17 cellular contexts compared by ENCODE assay signal in genomic region chr2:10918661-10919414, GRCh38. TPM values are rescaled to one million over a fixed set of nuclear protein-coding genes. Genes with fewer than 3 reads are reported as not detected.
DNase-seq lines count a peak whose midpoint lies in the region; ATAC-seq, FAIRE-seq and TF ChIP-seq lines count a peak whose summit lies in the region.
"Had no signal": no experiment of that assay in that cellular context is flagged by ENCODE, and none has a peak within 500 bp of the region (broad histone marks: within the 10 kb centered on the region; RNA-seq: fewer than 3 reads in every experiment).

No MANE protein-coding gene starts in this region.

- no peak overlapping the region for H4K8ac ChIP-seq in mesendoderm (ENCODE audit: low read depth, low read length)

- H3K23ac ChIP-seq in mesendoderm (ENCODE audit: low read length), result no peak overlapping the region

- no peaks in the 10 kb centered on the region for H3K36me3 Mint-ChIP-seq in activated T-cell treated with anti-CD3 and anti-CD28 coated beads, Interleukin-2, amount 50 U/mL, for 24 hours (ENCODE audit: low read depth)
- H3K36me3 Mint-ChIP-seq in T-helper 2 cell treated with Interferon-gamma antibody and Interleukin-4, amounts not matched to agents 5 μg/mL and 100 μg/mL, for 36 hours (ENCODE audit: low read depth), result no peaks in the 10 kb centered on the region
- H3K36me3 Mint-ChIP-seq: naive B cell had no signal

- H3K4me3 ChIP-seq in K562, result no peak overlapping the region
- no peak overlapping the region for H3K4me3 ChIP-seq in mesendoderm (ENCODE audit: low read length)
- H3K4me3 ChIP-seq: right lobe of liver had no signal

- H4K20me1 ChIP-seq in K562 (replicated peaks; ENCODE audit: control insufficient read depth, insufficient read depth, low read length), result peaks cover 19% of the 10 kb centered on the region; the same call in 1 of the 2 replicates

- no peak overlapping the region for H4K5ac ChIP-seq in mesendoderm (ENCODE audit: low read length)

- H3K79me2 ChIP-seq in K562 (ENCODE audit: control insufficient read depth, insufficient read depth, low read length) (no peaks in the 10 kb centered on the region), mesendoderm (ENCODE audit: control insufficient read depth, insufficient read depth, low read length) (no peaks in the 10 kb centered on the region)

- H3K4me1 ChIP-seq in K562 (replicated peaks in 1 of 2; ENCODE audit: control insufficient read depth in 2 of 2, insufficient read depth in 2 of 2, low read length in 2 of 2) (peaks cover 10 to 13% of the 10 kb centered on the region in 2 experiments; a peak in 4 of 5 replicates), mesendoderm (ENCODE audit: control insufficient read depth, low read depth, low read length) (no peaks in the 10 kb centered on the region)
- H3K4me1 ChIP-seq: right lobe of liver had no signal

- H2AFZ ChIP-seq in K562 (ENCODE audit: low read depth, low read length), result no peak overlapping the region

- CTCF ChIA-PET in K562 (lab: Yijun Ruan, JAX; ENCODE audit: low intra/inter-chr PET ratio), result no interaction called here

- no peaks in the 10 kb centered on the region for H3K4me1 Mint-ChIP-seq in activated T-cell treated with anti-CD3 and anti-CD28 coated beads, Interleukin-2, amount 50 U/mL, for 24 hours (ENCODE audit: low read depth)
- H3K4me1 Mint-ChIP-seq in T-helper 2 cell treated with Interferon-gamma antibody and Interleukin-4, amounts not matched to agents 5 μg/mL and 100 μg/mL, for 36 hours (ENCODE audit: low read depth), result no peaks in the 10 kb centered on the region

- H3K9me3 Mint-ChIP-seq in activated T-cell treated with anti-CD3 and anti-CD28 coated beads, Interleukin-2, amount 50 U/mL, for 24 hours, result no peaks in the 10 kb centered on the region
- no peaks in the 10 kb centered on the region for H3K9me3 Mint-ChIP-seq in T-helper 2 cell treated with Interferon-gamma antibody and Interleukin-4, amounts not matched to agents 5 μg/mL and 100 μg/mL, for 36 hours

- no peak for TF ChIP-seq CTCF in K562 (IDR thresholded peaks at IDR 0.05 in 2 of 3, conservative IDR thresholded peaks at IDR 0.05 in 1 of 3; ENCODE audit: insufficient read depth in 2 of 3, low read depth in 1 of 3, low read length in 3 of 3)

- H3K18ac ChIP-seq in mesendoderm (ENCODE audit: low read length), result no peak overlapping the region

- TF ChIP-seq RAD21 in K562 (CRISPR knock-in tag; conservative IDR thresholded peaks at IDR 0.05 in 1 of 2, IDR thresholded peaks at IDR 0.05 in 1 of 2), result no peak

- H3K4me2 ChIP-seq in K562 (ENCODE audit: insufficient read depth, low read length), result peak overlapping the region; percentile 1; the same call in 1 of the 2 replicates
- H3K4me2 ChIP-seq in mesendoderm (ENCODE audit: low read length), result no peak overlapping the region
- H3K4me2 ChIP-seq: KMS-11 had no signal

- TF ChIP-seq POLR2A in K562 (conservative IDR thresholded peaks at IDR 0.05), result no peak

- no peak overlapping the region for H3K27ac ChIP-seq in K562 (ENCODE audit: extremely low read depth, low read depth, low read length)
- no peak overlapping the region for H3K27ac ChIP-seq in mesendoderm (ENCODE audit: low read depth, low read length)
- H3K27ac ChIP-seq: C4-2B, KMS-11, right lobe of liver had no signal

- H3K9me3 ChIP-seq in K562 (replicated peaks; ENCODE audit: control insufficient read depth, insufficient read depth, low read depth, low read length), result no peaks in the 10 kb centered on the region
- H3K9me3 ChIP-seq: right lobe of liver had no signal

- H3K9me1 ChIP-seq in K562 (ENCODE audit: control insufficient read depth, insufficient read depth, low read length), result peaks cover 8% of the 10 kb centered on the region

- H2BK15ac ChIP-seq in mesendoderm (replicated peaks; ENCODE audit: low read depth), result no peak overlapping the region

- H3K27me3 ChIP-seq in K562 (ENCODE audit: control insufficient read depth in 2 of 2, insufficient read depth in 2 of 2, low read length in 2 of 2), result peaks cover 36 to 82% of the 10 kb centered on the region in 2 experiments; a peak in 4 of 5 replicates
- H3K27me3 ChIP-seq in mesendoderm (ENCODE audit: insufficient read depth, low read length, poor library complexity), result no peaks in the 10 kb centered on the region
- H3K27me3 ChIP-seq: right lobe of liver had no signal

- WGBS in K562 (ENCODE audit: insufficient coverage, low coverage, missing lambda C conversion rate), result 4% methylated on average over 18 of the region's 20 CpGs
- no CpG with 5 or more reads among the region's 20 CpGs for WGBS in mesendoderm (ENCODE audit: extremely low coverage, insufficient coverage, low lambda C conversion rate)

- ATAC-seq in K562, result peak; percentile 78

- in situ Hi-C loops in K562 (cut with MboI), result no loop called here

- DNase-seq in A172 (ENCODE audit: low spot score) (peak; percentile 44), COR-L47 (lab: John Stamatoyannopoulos, UW) (peak; percentile 32), K562 (ENCODE audit: extremely low read depth in 1 of 4, low spot score in 3 of 4) (peak; percentile 39 to 52 (median 42)), islet precursor cell (peak; percentile 36), NCI-H1436 treated with DMSO at 0.1 percent for 48 hours (lab: John Stamatoyannopoulos, UW) (no peak), mesendoderm (no peak)
- no peak for DNase-seq in activated T-cell treated with anti-CD3 and anti-CD28 coated beads, Interleukin-2, amount 50 U/mL, for 24 hours
- DNase-seq in T-helper 2 cell treated with Interferon-gamma antibody and Interleukin-4, amounts not matched to agents 5 μg/mL and 100 μg/mL, for 36 hours (ENCODE audit: low spot score), result no peak
- DNase-seq: effector CD4-positive, alpha-beta T cell; GDM1; kidney; naive B cell; right lobe of liver; SW 1271 had no signal

- intact Hi-C loops in K562 (cut with micrococcal nuclease), result no loop called here

- no peak overlapping the region for H2BK5ac ChIP-seq in mesendoderm (ENCODE audit: low read length)

- BruUV-seq in K562 (replicated peaks; lab: Mats Ljungman, UMichigan), result no TSS peak

- no peak overlapping the region for H2AK5ac ChIP-seq in mesendoderm (ENCODE audit: low read length)

- H3K56ac ChIP-seq in mesendoderm (ENCODE audit: low read length), result no peak overlapping the region

- H2BK120ac ChIP-seq in mesendoderm (ENCODE audit: low read depth, low read length), result no peak overlapping the region

- no peak overlapping the region for H3K4me3 Mint-ChIP-seq in activated T-cell treated with anti-CD3 and anti-CD28 coated beads, Interleukin-2, amount 50 U/mL, for 24 hours
- H3K4me3 Mint-ChIP-seq in T-helper 2 cell treated with Interferon-gamma antibody and Interleukin-4, amounts not matched to agents 5 μg/mL and 100 μg/mL, for 36 hours, result no peak overlapping the region
- H3K4me3 Mint-ChIP-seq: naive B cell had no signal

- peaks cover 26% of the 10 kb centered on the region for H3K27me3 Mint-ChIP-seq in activated T-cell treated with anti-CD3 and anti-CD28 coated beads, Interleukin-2, amount 50 U/mL, for 24 hours
- H3K27me3 Mint-ChIP-seq in T-helper 2 cell treated with Interferon-gamma antibody and Interleukin-4, amounts not matched to agents 5 μg/mL and 100 μg/mL, for 36 hours (ENCODE audit: low read depth), result peaks cover 17% of the 10 kb centered on the region

- POLR2A ChIA-PET in K562 (lab: Yijun Ruan, JAX), result no interaction called here

- TF ChIP-seq EP300 in K562 (IDR thresholded peaks at IDR 0.05; ENCODE audit: low read length), result no peak; the same call in 1 of the 2 replicates

- H3K79me1 ChIP-seq in mesendoderm (ENCODE audit: low read length), result no peaks in the 10 kb centered on the region

- H3K36me3 ChIP-seq in K562 (ENCODE audit: control insufficient read depth, insufficient read depth, low read length) (no peaks in the 10 kb centered on the region), mesendoderm (ENCODE audit: control insufficient read depth, insufficient read depth, low read length) (no peaks in the 10 kb centered on the region)
- H3K36me3 ChIP-seq: right lobe of liver had no signal

- H3K9ac ChIP-seq in K562 (ENCODE audit: insufficient read depth in 1 of 2, low read depth in 2 of 2, low read length in 2 of 2) (no peak overlapping the region), mesendoderm (ENCODE audit: low read length) (no peak overlapping the region)
- H3K9ac ChIP-seq: KMS-11 had no signal

- H3K4ac ChIP-seq in mesendoderm (ENCODE audit: low read depth, low read length), result no peak overlapping the region

- no peak overlapping the region for H3K27ac Mint-ChIP-seq in activated T-cell treated with anti-CD3 and anti-CD28 coated beads, Interleukin-2, amount 50 U/mL, for 24 hours
- H3K27ac Mint-ChIP-seq in T-helper 2 cell treated with Interferon-gamma antibody and Interleukin-4, amounts not matched to agents 5 μg/mL and 100 μg/mL, for 36 hours, result no peak overlapping the region
- H3K27ac Mint-ChIP-seq: naive B cell had no signal

- peak; percentile 71 for FAIRE-seq in K562 (lab: Jason Lieb, UNC)
- FAIRE-seq: GM18507, kidney had no signal

TF ChIP-seq in K562, 482 proteins besides CTCF, POLR2A, EP300 and RAD21 (continues in another document):
- peak; percentile 72 for TF ChIP-seq CBFA2T2 (conservative IDR thresholded peaks at IDR 0.05)
- peak; percentile 76 for TF ChIP-seq ARID1B (IDR thresholded peaks at IDR 0.05)
- TF ChIP-seq SAFB (IDR thresholded peaks at IDR 0.05; ENCODE audit: borderline replicate concordance, low read depth, low read length), result no peak

RNA-seq across cellular contexts. Expression of gene KCNF1, which starts 7.1 kb away (rescaled TPM):
- total RNA-seq in A172 (2014; rRNA removed; shearing (Covaris generic)), result 0.14 and 0.71 TPM in 2 replicates
- total RNA-seq in K562 (2011; cell fraction: chromatin; rRNA removed; ENCODE audit: low replicate concordance), result not detected in 2 replicates
- not detected in 2 replicates for total RNA-seq in K562 (2011; cell fraction: nucleolus; rRNA removed)
- not detected in 2 replicates for total RNA-seq in K562 (2011; cell fraction: nucleoplasm; rRNA removed)
- not detected in 2 replicates for total RNA-seq in K562 (2014; rRNA removed)
- total RNA-seq in K562 (2014; rRNA removed; fragmentation: Illumina TruSeq; extraction: Trizol), result not detected in 2 replicates
- not detected in 2 replicates for total RNA-seq in K562 (2015; rRNA removed; fragmentation: Illumina TruSeq; extraction: Trizol)
- not detected in 2 replicates for total RNA-seq in K562 (2021)
- polyA plus RNA-seq in K562 (2011; rRNA removed), result not detected in 2 replicates
- not detected in 2 replicates for polyA plus RNA-seq in K562 (2011; cell fraction: cytosol; rRNA removed)
- polyA plus RNA-seq in K562 (2011; cell fraction: nucleus; rRNA removed), result not detected in 2 replicates
- not detected in 2 replicates for polyA plus RNA-seq in K562 (2012)
- polyA plus RNA-seq in K562 (2014; fragmentation: Illumina TruSeq; extraction: Trizol), result not detected in 2 replicates
- polyA plus RNA-seq in K562 (2014; fragmentation: Nextera tagmentation; extraction: Ambion mirVana), result not detected
- not detected in 2 replicates for polyA plus RNA-seq in K562 (2014; rRNA removed)
- polyA minus RNA-seq in K562 (2011; rRNA and poly(A)+ RNA removed), result not detected in 2 replicates
- polyA minus RNA-seq in K562 (2011; cell fraction: cytosol; rRNA and poly(A)+ RNA removed), result not detected in 2 replicates
- not detected in 2 replicates for polyA minus RNA-seq in K562 (2011; cell fraction: nucleus; rRNA and poly(A)+ RNA removed)
- 0.41 TPM for polyA plus RNA-seq in mesendoderm (2013, experiment 1 of 2)
- polyA plus RNA-seq in mesendoderm (2013, experiment 2 of 2), result 0.38 TPM
- total RNA-seq: right lobe of liver had no signal

Comparison
In these comparisons a context has a peak if more than half of its experiments do, and no peak if none do; other contexts are left out.
1. DNase-seq: peak in A172 (single experiment), COR-L47 (single experiment), K562 (4 of 4) and islet precursor cell (single experiment); none in activated T-cell treated with anti-CD3 and anti-CD28 coated beads, Interleukin-2, amount 50 U/mL, for 24 hours (single experiment), T-helper 2 cell treated with Interferon-gamma antibody and Interleukin-4, amounts not matched to agents 5 μg/mL and 100 μg/mL, for 36 hours (single experiment), NCI-H1436 treated with DMSO at 0.1 percent for 48 hours (single experiment) and mesendoderm (single experiment).